22 cellular contexts compared by ENCODE assay signal in the genomic region with DNA sequence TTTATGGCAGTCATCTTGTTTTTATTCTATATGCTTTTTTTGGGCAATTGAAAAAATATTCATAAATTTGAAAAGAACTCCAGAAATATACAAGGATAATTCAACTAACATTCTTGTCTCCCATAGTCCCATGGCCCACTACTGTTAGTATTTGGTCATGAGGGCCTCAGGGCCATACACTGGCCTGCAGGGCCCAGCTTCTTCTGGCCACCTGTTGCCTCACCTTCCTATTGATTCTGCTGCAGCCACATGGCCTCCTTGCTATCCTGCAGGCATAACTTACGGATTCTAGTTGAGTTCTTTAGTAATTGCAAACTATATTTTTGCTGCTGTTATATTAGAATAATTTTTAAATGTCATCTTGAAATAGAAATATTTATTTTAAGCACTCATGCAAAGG.
DNase-seq lines count a peak whose midpoint lies in the region; ATAC-seq and TF ChIP-seq lines count a peak whose summit lies in the region.
"Had no signal": no experiment of that assay in that cellular context is flagged by ENCODE, and none has a peak within 500 bp of the region (broad histone marks: within the 10 kb centered on the region; RNA-seq: fewer than 3 reads in every experiment).

No MANE protein-coding gene starts in this region.

- no peak overlapping the region for H4K91ac ChIP-seq in mesenchymal stem cell (ENCODE audit: low read length)

- no peaks in the 10 kb centered on the region for H3K9me2 ChIP-seq in GM23338 (ENCODE audit: insufficient read depth)

- H3K4me3 ChIP-seq in mesenchymal stem cell (ENCODE audit: insufficient read depth in 1 of 2, low read depth in 1 of 2, low read length in 2 of 2): no peak overlapping the region
- H3K4me3 ChIP-seq in GM23338: no peak overlapping the region
- no peak overlapping the region for H3K4me3 ChIP-seq in mesendoderm (ENCODE audit: low read length)
- H3K4me3 ChIP-seq: MG63, SJCRH30 had no signal

- H3K4me1 ChIP-seq in mesenchymal stem cell (ENCODE audit: control insufficient read depth, insufficient read depth, low read depth, low read length) (peaks cover 10% of the 10 kb centered on the region), GM23338 (ENCODE audit: insufficient read depth) (no peaks in the 10 kb centered on the region), mesendoderm (ENCODE audit: control insufficient read depth, low read depth, low read length) (peaks cover 5% of the 10 kb centered on the region)
- H3K4me1 ChIP-seq: SJCRH30 had no signal

- peak overlapping the region; percentile 99 for H3K27ac ChIP-seq in RWPE1
- H3K27ac ChIP-seq in mesenchymal stem cell (ENCODE audit: low read length, poor library complexity, severe bottlenecking): no peak overlapping the region
- H3K27ac ChIP-seq in GM23338 (ENCODE audit: low read depth): no peak overlapping the region
- no peak overlapping the region for H3K27ac ChIP-seq in mesendoderm (ENCODE audit: low read depth, low read length)
- H3K27ac ChIP-seq: SJCRH30 had no signal

- DNase-seq in activated naive CD8-positive, alpha-beta T cell treated with anti-CD3 and anti-CD28 coated beads, Interleukin-2, amount 50 U/mL, for 24 hours: no peak
- DNase-seq in activated naive CD8-positive, alpha-beta T cell treated with anti-CD3 and anti-CD28 coated beads for 36 hours: no peak
- DNase-seq in RWPE1 (ENCODE audit: low spot score) (no peak), mesenchymal stem cell (no peak), nephron progenitor cell (no peak), GM23338 (ENCODE audit: low spot score) (no peak), mesendoderm (no peak)
- DNase-seq in stimulated activated effector memory CD8-positive, alpha-beta T cell treated with anti-CD3 and anti-CD28 coated beads, Interleukin-12 subunit alpha, Interleukin-12 subunit beta, amount 100 ng/mL, for 72 hours (ENCODE audit: low spot score in 2 of 2): no peak
- DNase-seq: 8988T, BE2C, EL, GF-D8, Kasumi-1, NCI-H1048, NCI-H1417 treated with DMSO at 0.1 percent for 48 hours, NCI-H2029, NCI-H2227 treated with DMSO at 0.1 percent for 48 hours, NCI-H510A treated with DMSO at 0.1 percent for 48 hours, NCI-H748 treated with DMSO at 0.1 percent for 48 hours, SJCRH30 had no signal

- H3K18ac ChIP-seq in mesenchymal stem cell (ENCODE audit: low read depth in 1 of 2, low read length in 2 of 2) (no peak overlapping the region), mesendoderm (ENCODE audit: low read length) (no peak overlapping the region)

- no peaks in the 10 kb centered on the region for H3K27me3 Mint-ChIP-seq in activated naive CD8-positive, alpha-beta T cell treated with anti-CD3 and anti-CD28 coated beads, Interleukin-2, amount 50 U/mL, for 24 hours
- H3K27me3 Mint-ChIP-seq in activated naive CD8-positive, alpha-beta T cell treated with anti-CD3 and anti-CD28 coated beads for 36 hours: no peaks in the 10 kb centered on the region
- H3K27me3 Mint-ChIP-seq in nephron progenitor cell (ENCODE audit: low read depth, poor library complexity) (peaks cover 4% of the 10 kb centered on the region), GM23338 (ENCODE audit: insufficient read depth, low read depth, poor library complexity) (peaks cover 2% of the 10 kb centered on the region)

- no peak overlapping the region for H3K56ac ChIP-seq in mesendoderm (ENCODE audit: low read length)

- no peaks in the 10 kb centered on the region for H3K9me3 ChIP-seq in mesenchymal stem cell (ENCODE audit: control insufficient read depth, low read length)
- H3K9me3 ChIP-seq: BE2C, MG63, SJCRH30 had no signal

- no peak overlapping the region for H4K5ac ChIP-seq in mesendoderm (ENCODE audit: low read length)

- H2AK5ac ChIP-seq in mesenchymal stem cell (ENCODE audit: low read length, severe bottlenecking): no peak overlapping the region
- no peak overlapping the region for H2AK5ac ChIP-seq in mesendoderm (ENCODE audit: low read length)

- no peak overlapping the region for H2BK15ac ChIP-seq in mesenchymal stem cell (ENCODE audit: low read depth, poor library complexity, severe bottlenecking)
- no peak overlapping the region for H2BK15ac ChIP-seq in mesendoderm (replicated peaks; ENCODE audit: low read depth)

- H3K4ac ChIP-seq in mesenchymal stem cell (ENCODE audit: low read depth in 1 of 2, low read length in 2 of 2) (no peak overlapping the region), mesendoderm (ENCODE audit: low read depth, low read length) (no peak overlapping the region)

- no peak overlapping the region for H3K14ac ChIP-seq in mesenchymal stem cell (ENCODE audit: low read length in 2 of 2)

- CTCF ChIA-PET in RWPE1 (lab: Yijun Ruan, JAX): interaction anchor here (0.7 kb wide), 1 partner anchor 93 kb away, joined by 4 read pairs; no protein-coding TSS in a partner anchor

- peak overlapping the region; percentile 88 for H3K9ac ChIP-seq in mesenchymal stem cell (ENCODE audit: low read length)
- H3K9ac ChIP-seq in mesendoderm (ENCODE audit: low read length): no peak overlapping the region

- H3K36me3 ChIP-seq in mesenchymal stem cell (ENCODE audit: control insufficient read depth in 1 of 2, insufficient read depth in 2 of 2, low read depth in 1 of 2, low read length in 2 of 2): peaks cover 3 to 6% of the 10 kb centered on the region in 2 experiments
- H3K36me3 ChIP-seq in GM23338 (ENCODE audit: insufficient read depth): no peaks in the 10 kb centered on the region
- H3K36me3 ChIP-seq in mesendoderm (ENCODE audit: control insufficient read depth, insufficient read depth, low read length): no peaks in the 10 kb centered on the region
- H3K36me3 ChIP-seq: BE2C had no signal

- H3K79me1 ChIP-seq in mesenchymal stem cell (replicated peaks; ENCODE audit: low read length, poor library complexity, severe bottlenecking) (peaks cover 11% of the 10 kb centered on the region), mesendoderm (ENCODE audit: low read length) (peaks cover 5% of the 10 kb centered on the region)

- no peaks in the 10 kb centered on the region for H3K9me3 Mint-ChIP-seq in activated naive CD8-positive, alpha-beta T cell treated with anti-CD3 and anti-CD28 coated beads, Interleukin-2, amount 50 U/mL, for 24 hours
- no peaks in the 10 kb centered on the region for H3K9me3 Mint-ChIP-seq in activated naive CD8-positive, alpha-beta T cell treated with anti-CD3 and anti-CD28 coated beads for 36 hours
- no peaks in the 10 kb centered on the region for H3K9me3 Mint-ChIP-seq in stimulated activated effector memory CD8-positive, alpha-beta T cell treated with anti-CD3 and anti-CD28 coated beads, Interleukin-12 subunit alpha, Interleukin-12 subunit beta, amount 100 ng/mL, for 72 hours
- H3K9me3 Mint-ChIP-seq in nephron progenitor cell (no peaks in the 10 kb centered on the region), GM23338 (no peaks in the 10 kb centered on the region)

- H3K4me2 ChIP-seq in mesenchymal stem cell (ENCODE audit: low read length, poor library complexity, severe bottlenecking) (no peak overlapping the region), GM23338 (no peak overlapping the region), mesendoderm (ENCODE audit: low read length) (no peak overlapping the region)

- no peak overlapping the region for H2BK120ac ChIP-seq in mesenchymal stem cell (ENCODE audit: low read depth, low read length)
- no peak overlapping the region for H2BK120ac ChIP-seq in mesendoderm (ENCODE audit: low read depth, low read length)

- no peaks in the 10 kb centered on the region for H4K20me1 ChIP-seq in GM23338 (replicated peaks; ENCODE audit: insufficient read depth)

- ATAC-seq in activated naive CD8-positive, alpha-beta T cell treated with anti-CD3 and anti-CD28 coated beads, Interleukin-2, amount 50 U/mL, for 24 hours: no peak
- ATAC-seq in stimulated activated effector memory CD8-positive, alpha-beta T cell treated with anti-CD3 and anti-CD28 coated beads, Interleukin-12 subunit alpha, Interleukin-12 subunit beta, amount 100 ng/mL, for 72 hours: no peak
- no peak for ATAC-seq in GM23338
- ATAC-seq: Panc1 had no signal

- POLR2A ChIA-PET in RWPE1 (lab: Yijun Ruan, JAX; ENCODE audit: low non-redundant PET): no interaction called here

- peak overlapping the region; percentile 18 for H3K27ac Mint-ChIP-seq in activated naive CD8-positive, alpha-beta T cell treated with anti-CD3 and anti-CD28 coated beads, Interleukin-2, amount 50 U/mL, for 24 hours
- no peak overlapping the region for H3K27ac Mint-ChIP-seq in activated naive CD8-positive, alpha-beta T cell treated with anti-CD3 and anti-CD28 coated beads for 36 hours
- peak overlapping the region; percentile 14 for H3K27ac Mint-ChIP-seq in stimulated activated effector memory CD8-positive, alpha-beta T cell treated with anti-CD3 and anti-CD28 coated beads, Interleukin-12 subunit alpha, Interleukin-12 subunit beta, amount 100 ng/mL, for 72 hours
- H3K27ac Mint-ChIP-seq in nephron progenitor cell (no peak overlapping the region), GM23338 (no peak overlapping the region)

- no peak overlapping the region for H4K8ac ChIP-seq in mesenchymal stem cell (ENCODE audit: low read length)
- H4K8ac ChIP-seq in mesendoderm (ENCODE audit: low read depth, low read length): no peak overlapping the region

- WGBS in mesenchymal stem cell: no CpG with 5 or more reads among the region's 1 CpG
- no CpG with 5 or more reads among the region's 1 CpG for WGBS in mesendoderm (ENCODE audit: extremely low coverage, insufficient coverage, low lambda C conversion rate)

- H3K36me3 Mint-ChIP-seq in activated naive CD8-positive, alpha-beta T cell treated with anti-CD3 and anti-CD28 coated beads, Interleukin-2, amount 50 U/mL, for 24 hours (ENCODE audit: low read depth): peaks cover 12% of the 10 kb centered on the region
- peaks cover 7% of the 10 kb centered on the region for H3K36me3 Mint-ChIP-seq in activated naive CD8-positive, alpha-beta T cell treated with anti-CD3 and anti-CD28 coated beads for 36 hours
- peaks cover 66% of the 10 kb centered on the region for H3K36me3 Mint-ChIP-seq in stimulated activated effector memory CD8-positive, alpha-beta T cell treated with anti-CD3 and anti-CD28 coated beads, Interleukin-12 subunit alpha, Interleukin-12 subunit beta, amount 100 ng/mL, for 72 hours
- peaks cover 16% of the 10 kb centered on the region for H3K36me3 Mint-ChIP-seq in nephron progenitor cell (ENCODE audit: low read depth)
- H3K36me3 Mint-ChIP-seq in GM23338 (ENCODE audit: low read depth): 0 out of 3 replicates have a peak, but pooled peaks cover 3% of the 10 kb centered on the region

- no peak for TF ChIP-seq CTCF in RWPE1 (conservative IDR thresholded peaks at IDR 0.05; ENCODE audit: low read depth)
- no peak for TF ChIP-seq CTCF in nephron progenitor cell (IDR thresholded peaks at IDR 0.05)
- TF ChIP-seq CTCF in GM23338 (conservative IDR thresholded peaks at IDR 0.05; ENCODE audit: low read depth in 2 of 2): no peak

- no peaks in the 10 kb centered on the region; the same call in 1 of the 2 replicates for H3K79me2 ChIP-seq in GM23338 (replicated peaks; ENCODE audit: insufficient read depth)
- H3K79me2 ChIP-seq in mesendoderm (ENCODE audit: control insufficient read depth, insufficient read depth, low read length): no peaks in the 10 kb centered on the region

- H2BK12ac ChIP-seq in mesenchymal stem cell (ENCODE audit: low read length in 2 of 2): no peak overlapping the region

- H3K4me3 Mint-ChIP-seq in activated naive CD8-positive, alpha-beta T cell treated with anti-CD3 and anti-CD28 coated beads, Interleukin-2, amount 50 U/mL, for 24 hours: no peak overlapping the region
- no peak overlapping the region for H3K4me3 Mint-ChIP-seq in activated naive CD8-positive, alpha-beta T cell treated with anti-CD3 and anti-CD28 coated beads for 36 hours
- no peak overlapping the region for H3K4me3 Mint-ChIP-seq in stimulated activated effector memory CD8-positive, alpha-beta T cell treated with anti-CD3 and anti-CD28 coated beads, Interleukin-12 subunit alpha, Interleukin-12 subunit beta, amount 100 ng/mL, for 72 hours
- no peak overlapping the region for H3K4me3 Mint-ChIP-seq in nephron progenitor cell
- H3K4me3 Mint-ChIP-seq in GM23338: no peak overlapping the region

- H2AFZ ChIP-seq in mesenchymal stem cell (ENCODE audit: low read depth, low read length) (no peak overlapping the region), GM23338 (no peak overlapping the region)

- H3K27me3 ChIP-seq in mesenchymal stem cell (ENCODE audit: control insufficient read depth in 1 of 2, insufficient read depth in 1 of 2, low read length in 2 of 2) (no peaks in the 10 kb centered on the region), GM23338 (ENCODE audit: insufficient read depth) (no peaks in the 10 kb centered on the region), mesendoderm (ENCODE audit: insufficient read depth, low read length, poor library complexity) (no peaks in the 10 kb centered on the region)
- H3K27me3 ChIP-seq: BE2C, MG63, SJCRH30 had no signal

- H2BK5ac ChIP-seq in mesenchymal stem cell (ENCODE audit: low read depth, low read length, poor library complexity, severe bottlenecking): no peak overlapping the region
- no peak overlapping the region for H2BK5ac ChIP-seq in mesendoderm (ENCODE audit: low read length)

- H3F3A ChIP-seq in GM23338 (replicated peaks; ENCODE audit: low read depth): peaks cover 6% of the 10 kb centered on the region

- H3K23ac ChIP-seq in mesenchymal stem cell (ENCODE audit: low read length in 2 of 2) (no peak overlapping the region), mesendoderm (ENCODE audit: low read length) (no peak overlapping the region)

- peaks cover 22% of the 10 kb centered on the region for H3K4me1 Mint-ChIP-seq in activated naive CD8-positive, alpha-beta T cell treated with anti-CD3 and anti-CD28 coated beads, Interleukin-2, amount 50 U/mL, for 24 hours
- peaks cover 18% of the 10 kb centered on the region for H3K4me1 Mint-ChIP-seq in activated naive CD8-positive, alpha-beta T cell treated with anti-CD3 and anti-CD28 coated beads for 36 hours
- H3K4me1 Mint-ChIP-seq in stimulated activated effector memory CD8-positive, alpha-beta T cell treated with anti-CD3 and anti-CD28 coated beads, Interleukin-12 subunit alpha, Interleukin-12 subunit beta, amount 100 ng/mL, for 72 hours: peaks cover 25% of the 10 kb centered on the region
- peaks cover 14% of the 10 kb centered on the region for H3K4me1 Mint-ChIP-seq in nephron progenitor cell
- peaks cover 7% of the 10 kb centered on the region for H3K4me1 Mint-ChIP-seq in GM23338

Comparison
In these comparisons a context has a peak if more than half of its experiments do, and no peak if none do; other contexts are left out.
1. H3K27ac Mint-ChIP-seq: peak in activated naive CD8-positive, alpha-beta T cell treated with anti-CD3 and anti-CD28 coated beads, Interleukin-2, amount 50 U/mL, for 24 hours (single experiment) and stimulated activated effector memory CD8-positive, alpha-beta T cell treated with anti-CD3 and anti-CD28 coated beads, Interleukin-12 subunit alpha, Interleukin-12 subunit beta, amount 100 ng/mL, for 72 hours (single experiment); none in activated naive CD8-positive, alpha-beta T cell treated with anti-CD3 and anti-CD28 coated beads for 36 hours (single experiment), nephron progenitor cell (single experiment) and GM23338 (single experiment).